8 cellular contexts compared by ENCODE assay signal in the genomic region with DNA sequence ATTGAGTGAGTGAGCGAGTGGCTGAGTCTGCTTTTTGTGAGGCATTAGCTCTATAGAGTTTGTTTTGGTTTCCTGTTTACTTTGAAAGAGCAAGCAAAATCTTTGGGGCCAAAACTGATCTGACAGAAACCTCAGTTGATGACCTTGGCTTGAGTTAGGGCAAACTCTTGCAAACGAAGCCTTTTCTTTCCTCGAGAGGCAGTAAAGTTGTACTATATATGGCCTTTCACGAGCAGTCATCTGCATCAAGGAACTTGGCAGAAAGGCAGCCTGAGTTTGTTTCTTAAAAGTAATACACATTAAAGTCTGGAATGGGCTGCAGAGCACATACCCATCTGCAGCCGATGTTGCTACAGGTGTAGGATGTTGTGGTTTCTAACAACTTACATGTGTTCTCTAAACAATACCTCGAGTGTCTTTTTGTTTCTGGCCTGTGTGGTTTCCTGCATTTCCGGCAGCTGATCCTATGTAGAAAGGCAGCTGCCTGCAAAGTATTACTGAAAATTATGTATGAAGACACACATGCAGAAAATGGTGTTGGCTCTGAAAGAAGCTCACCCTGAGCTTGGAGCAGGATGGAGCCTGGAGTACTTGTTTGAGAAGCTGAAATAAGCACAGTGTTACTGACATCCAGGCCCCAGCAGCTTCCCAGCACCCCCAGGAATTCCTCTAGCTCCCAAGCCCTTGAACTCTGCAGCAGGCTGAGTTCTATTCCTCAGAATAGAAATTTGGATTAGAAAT.
DNase-seq lines count a peak whose midpoint lies in the region; ATAC-seq and TF ChIP-seq lines count a peak whose summit lies in the region.

No MANE protein-coding gene starts in this region.

- H3K4me3 ChIP-seq in CD8-positive, alpha-beta T cell (ENCODE audit: low read depth, low read length) = no peak overlapping the region
- peak overlapping the region; percentile 3 for H3K4me3 ChIP-seq in naive thymus-derived CD4-positive, alpha-beta T cell (ENCODE audit: low read length)

- peaks cover 16% of the 10 kb centered on the region for H3K9me3 ChIP-seq in CD8-positive, alpha-beta T cell (ENCODE audit: low read length)
- H3K9me3 ChIP-seq in naive thymus-derived CD4-positive, alpha-beta T cell (ENCODE audit: control insufficient read depth in 2 of 3, low read length in 3 of 3) = peaks cover 0 to 11% (median 4%) of the 10 kb centered on the region in 3 experiments

- peaks cover 14% of the 10 kb centered on the region for H3K9me3 Mint-ChIP-seq in CD8-positive, alpha-beta T cell
- peaks cover 5 to 27% (median 18%) of the 10 kb centered on the region in 11 donors for H3K9me3 Mint-ChIP-seq in naive thymus-derived CD4-positive, alpha-beta T cell
- peaks cover 24% of the 10 kb centered on the region for H3K9me3 Mint-ChIP-seq in chondrocyte (ENCODE audit: low read depth)

- POLR2A ChIA-PET in CD8-positive, alpha-beta T cell (lab: Charles Lee) = interaction anchor here (0.8 to 1.5 kb wide), 4 partner anchors 11 to 111 kb away, joined by 3 to 4 read pairs (median 3); partner anchors contain the start of gene BTF3
- POLR2A ChIA-PET in naive thymus-derived CD4-positive, alpha-beta T cell (lab: Charles Lee) = interaction anchor here (0.6 kb wide), 1 partner anchor 13 kb away, joined by 3 read pairs; no protein-coding TSS in a partner anchor

- no peak for TF ChIP-seq CTCF in CD8-positive, alpha-beta T cell (IDR thresholded peaks at IDR 0.05)
- no peak for TF ChIP-seq CTCF in chondrocyte (IDR thresholded peaks at IDR 0.05)

- H3K4me1 ChIP-seq in CD8-positive, alpha-beta T cell (ENCODE audit: insufficient read depth, low read length) = peaks cover 28% of the 10 kb centered on the region
- peaks cover 20 to 31% of the 10 kb centered on the region in 2 donors for H3K4me1 ChIP-seq in naive thymus-derived CD4-positive, alpha-beta T cell (ENCODE audit: control insufficient read depth in 2 of 2, insufficient read depth in 2 of 2, low read length in 2 of 2)

- CTCF ChIA-PET in CD8-positive, alpha-beta T cell (lab: Charles Lee) = interaction anchor here (0.8 to 1.6 kb wide), 5 partner anchors 10 to 146 kb away, joined by 3 to 4 read pairs (median 3); no protein-coding TSS in a partner anchor
- CTCF ChIA-PET in naive thymus-derived CD4-positive, alpha-beta T cell (lab: Charles Lee) = interaction anchor here (0.9 kb wide), 1 partner anchor 11 kb away, joined by 3 read pairs; no protein-coding TSS in a partner anchor

- intact Hi-C loops in CD8-positive, alpha-beta T cell (cut with DNase I, micrococcal nuclease) = loop anchor here in 1 of 2 experiments (5.0 kb wide), 1 partner anchor 1300 kb away; the partner anchor contains the start of gene HEXB
- intact Hi-C loops in naive thymus-derived CD4-positive, alpha-beta T cell (cut with micrococcal nuclease) = loop anchor here (1.0 to 5.0 kb wide), 7 partner anchors 63 to 571 kb away; partner anchors contain the start of genes BTF3 (in 1 of the 2), FCHO2 (in 1 of the 2) and TNPO1 (in 1 of the 2)

- H3K4me3 Mint-ChIP-seq in CD8-positive, alpha-beta T cell = peak overlapping the region; percentile 52
- H3K4me3 Mint-ChIP-seq in naive thymus-derived CD4-positive, alpha-beta T cell = peak overlapping the region; percentile 39 to 76 (median 72)
- no peak overlapping the region for H3K4me3 Mint-ChIP-seq in chondrocyte (ENCODE audit: unreplicated experiment)

- H3K36me3 ChIP-seq in CD8-positive, alpha-beta T cell (ENCODE audit: insufficient read depth, low read length) = no peaks in the 10 kb centered on the region
- H3K36me3 ChIP-seq in naive thymus-derived CD4-positive, alpha-beta T cell (ENCODE audit: control insufficient read depth in 2 of 3, insufficient read depth in 3 of 3, low read length in 3 of 3) = no peaks in the 10 kb centered on the region

- H3K4me1 Mint-ChIP-seq in CD8-positive, alpha-beta T cell (ENCODE audit: low read depth) = peaks cover 32% of the 10 kb centered on the region
- H3K4me1 Mint-ChIP-seq in naive thymus-derived CD4-positive, alpha-beta T cell = peaks cover 16 to 34% (median 24%) of the 10 kb centered on the region in 7 donors
- peaks cover 10% of the 10 kb centered on the region for H3K4me1 Mint-ChIP-seq in chondrocyte (ENCODE audit: low read depth)

- H3K36me3 Mint-ChIP-seq in CD8-positive, alpha-beta T cell = peaks cover 5% of the 10 kb centered on the region
- H3K36me3 Mint-ChIP-seq in naive thymus-derived CD4-positive, alpha-beta T cell = peaks cover 0 to 28% (median 4%) of the 10 kb centered on the region in 5 donors
- peaks cover 4% of the 10 kb centered on the region for H3K36me3 Mint-ChIP-seq in chondrocyte (ENCODE audit: low read depth)

- H3K27me3 Mint-ChIP-seq in CD8-positive, alpha-beta T cell (ENCODE audit: low read depth) = peaks cover 13% of the 10 kb centered on the region
- H3K27me3 Mint-ChIP-seq in naive thymus-derived CD4-positive, alpha-beta T cell = peaks cover 24 to 68% (median 34%) of the 10 kb centered on the region in 5 donors
- no peaks in the 10 kb centered on the region for H3K27me3 Mint-ChIP-seq in chondrocyte (ENCODE audit: low read depth)

- peak; percentile 93 for ATAC-seq in CD8-positive, alpha-beta T cell
- ATAC-seq in GM19025 (IDR thresholded peaks at IDR 0.05; ENCODE audit: low read depth, unreplicated experiment) (peak; percentile 85), HG03095 (IDR thresholded peaks at IDR 0.05; ENCODE audit: unreplicated experiment) (peak; percentile 95)
- ATAC-seq in naive thymus-derived CD4-positive, alpha-beta T cell = peak; percentile 96

- peak; percentile 25 to 78 (median 37) for DNase-seq in CD8-positive, alpha-beta T cell
- peak; percentile 37 to 59 for DNase-seq in SHP77 (lab: John Stamatoyannopoulos, UW)
- DNase-seq in naive thymus-derived CD4-positive, alpha-beta T cell = peak in 8 of 9 donors; percentile 28 to 90 (median 82)
- DNase-seq in chondrocyte (ENCODE audit: low spot score) = no peak
- no peak for DNase-seq in GM19240 (ENCODE audit: insufficient read length, low spot score)
- no peak for DNase-seq in kidney glomerular epithelial cell (lab: John Stamatoyannopoulos, UW)

- no peak overlapping the region for H3K27ac ChIP-seq in CD8-positive, alpha-beta T cell (ENCODE audit: low read depth, low read length)
- no peak overlapping the region for H3K27ac ChIP-seq in naive thymus-derived CD4-positive, alpha-beta T cell (ENCODE audit: low read depth, low read length)

- peak overlapping the region; percentile 53 for H3K27ac Mint-ChIP-seq in CD8-positive, alpha-beta T cell
- H3K27ac Mint-ChIP-seq in naive thymus-derived CD4-positive, alpha-beta T cell = peak overlapping the region in 6 of 9 donors; percentile 1 to 81 (median 37)
- H3K27ac Mint-ChIP-seq in chondrocyte (ENCODE audit: unreplicated experiment) = no peak overlapping the region

- H3K27me3 ChIP-seq in CD8-positive, alpha-beta T cell (ENCODE audit: insufficient read depth, low read length) = peaks cover 4% of the 10 kb centered on the region
- H3K27me3 ChIP-seq in naive thymus-derived CD4-positive, alpha-beta T cell (ENCODE audit: control insufficient read depth in 2 of 2, insufficient read depth in 2 of 2, low read length in 2 of 2) = peaks cover 7 to 11% of the 10 kb centered on the region in 2 donors

Comparison
In these comparisons a context has a peak if more than half of its experiments do, and no peak if none do; other contexts are left out.
1. DNase-seq: peak in CD8-positive, alpha-beta T cell (7 of 7), SHP77 (2 of 2) and naive thymus-derived CD4-positive, alpha-beta T cell (8 of 9); none in chondrocyte (single experiment), GM19240 (single experiment) and kidney glomerular epithelial cell (single experiment).
2. Peak in every context shown above with its lines, with median percentiles within 50 percentile points of each other: ATAC-seq.